ENCODE assay signal across 1 cellular context in the genomic region with DNA sequence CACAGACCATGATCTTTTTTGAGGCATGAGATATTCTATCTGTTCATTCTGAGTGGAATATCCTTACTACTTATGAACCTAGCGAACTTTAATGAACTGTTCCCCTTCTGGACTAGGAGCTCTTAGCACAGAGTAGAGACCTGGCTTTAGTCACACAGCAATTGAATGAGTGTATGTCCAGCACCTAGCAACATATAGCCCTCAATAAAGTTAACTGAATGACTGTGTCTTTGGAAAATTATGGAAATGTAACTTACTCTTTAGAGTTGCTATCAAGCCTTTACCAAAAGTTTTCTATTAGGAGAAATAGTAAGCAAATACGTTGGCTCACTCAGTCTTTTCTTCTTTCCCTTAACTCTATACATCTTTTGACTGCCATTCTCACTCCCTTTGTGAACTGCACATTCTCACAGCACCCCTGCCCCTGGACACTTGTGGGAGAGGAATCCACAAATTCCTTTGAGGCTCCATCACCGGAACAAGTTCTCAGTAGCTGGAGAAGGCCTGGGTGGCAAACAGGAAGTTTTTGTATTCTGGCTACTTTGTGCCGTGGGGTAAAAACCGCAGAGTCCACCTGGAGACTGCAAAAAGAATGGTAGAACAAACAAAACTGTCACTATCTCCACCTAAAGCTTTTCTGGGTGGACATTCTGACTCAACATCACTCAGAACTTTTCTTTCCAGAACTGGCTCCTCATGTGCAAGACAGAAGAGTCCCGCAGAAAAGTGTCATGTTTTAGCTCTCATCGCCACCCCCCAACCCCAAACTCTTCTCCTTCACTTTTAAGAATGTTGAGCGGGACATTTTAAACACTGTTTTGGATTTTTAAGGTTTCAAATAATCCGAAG.
TF ChIP-seq lines count a peak whose summit lies in the region.

No MANE protein-coding gene starts in this region.

TF ChIP-seq in HepG2, 621 proteins besides CTCF, POLR2A, EP300 and RAD21 (continued from another document and continues in another):
- TF ChIP-seq MLX (CRISPR knock-in tag; IDR thresholded peaks at IDR 0.05) (no peak), AHDC1 (CRISPR knock-in tag; IDR thresholded peaks at IDR 0.05; ENCODE audit: borderline replicate concordance) (peak; percentile 65; the same call in 1 of the 2 replicates), ZFYVE20 (CRISPR knock-in tag; IDR thresholded peaks at IDR 0.05; ENCODE audit: borderline replicate concordance, low read depth) (no peak), SRY (CRISPR knock-in tag; IDR thresholded peaks at IDR 0.05) (no peak), ZBTB33 (CRISPR knock-in tag; IDR thresholded peaks at IDR 0.05) (no peak), PRDM4 (CRISPR knock-in tag; IDR thresholded peaks at IDR 0.05; ENCODE audit: borderline replicate concordance) (no peak), HES4 (CRISPR knock-in tag; IDR thresholded peaks at IDR 0.05; ENCODE audit: borderline replicate concordance) (no peak), HOMEZ (CRISPR knock-in tag; IDR thresholded peaks at IDR 0.05; ENCODE audit: low read depth) (peak; percentile 20; the same call in 1 of the 2 replicates), CSRNP1 (CRISPR knock-in tag; IDR thresholded peaks at IDR 0.05) (no peak), KLF9 (CRISPR knock-in tag; IDR thresholded peaks at IDR 0.05; ENCODE audit: low read depth) (no peak), MEF2D (CRISPR knock-in tag; IDR thresholded peaks at IDR 0.05) (no peak), TMF1 (CRISPR knock-in tag; IDR thresholded peaks at IDR 0.05; ENCODE audit: low read depth) (no peak), ZNF280D (CRISPR knock-in tag; IDR thresholded peaks at IDR 0.05) (peak; percentile 6; the same call in 1 of the 2 replicates), TARDBP (CRISPR knock-in tag; IDR thresholded peaks at IDR 0.05) (no peak), JUN (CRISPR knock-in tag; IDR thresholded peaks at IDR 0.05) (peak; percentile 4; the same call in 1 of the 2 replicates), PCBP2 (optimal IDR thresholded peaks at IDR 0.05; ENCODE audit: low read depth, low read length, poor library complexity, severe bottlenecking) (no peak), ZNF790 (CRISPR knock-in tag; IDR thresholded peaks at IDR 0.05; ENCODE audit: borderline replicate concordance) (no peak), EED (CRISPR knock-in tag; IDR thresholded peaks at IDR 0.05) (no peak), TFE3 (CRISPR knock-in tag; IDR thresholded peaks at IDR 0.05) (no peak), ZNF749 (CRISPR knock-in tag; IDR thresholded peaks at IDR 0.05; ENCODE audit: borderline replicate concordance) (no peak), ATRX (CRISPR knock-in tag; IDR thresholded peaks at IDR 0.05; ENCODE audit: borderline replicate concordance) (no peak), SIX1 (CRISPR knock-in tag; IDR thresholded peaks at IDR 0.05; ENCODE audit: borderline replicate concordance) (no peak), POGZ (CRISPR knock-in tag; IDR thresholded peaks at IDR 0.05) (no peak), GRHL1 (CRISPR knock-in tag; conservative IDR thresholded peaks at IDR 0.05) (no peak), BCL6 (CRISPR knock-in tag; IDR thresholded peaks at IDR 0.05) (no peak)
